ENCODE assay signal across 36 cellular contexts in genomic region chr9:137051145-137051724, GRCh38. TPM values are rescaled to one million over a fixed set of nuclear protein-coding genes. Genes with fewer than 3 reads are reported as not detected.
"Had no signal": no experiment of that assay in that cellular context is flagged by ENCODE, and none has a peak within 500 bp of the region (broad histone marks: within the 10 kb centered on the region; RNA-seq: fewer than 3 reads in every experiment).

No MANE protein-coding gene starts in this region.

- H3K4me3 ChIP-seq: adrenal gland, body of pancreas, esophagus muscularis mucosa, gastrocnemius medialis, heart left ventricle had no signal

- H3K36me3 ChIP-seq: adrenal gland, esophagus muscularis mucosa, gastrocnemius medialis, heart left ventricle, WERI-Rb-1 had no signal

- H3K27me3 ChIP-seq: body of pancreas had no signal

- DNase-seq: activated B cell treated with CpG ODN at 0.5 μM for 24 hours; activated CD4-positive, alpha-beta memory T cell treated with anti-CD3 and anti-CD28 coated beads for 36 hours; activated CD4-positive, alpha-beta T cell treated with anti-CD3 and anti-CD28 coated beads for 48 hours; activated CD4-positive, alpha-beta T cell treated with anti-CD3 and anti-CD28 coated beads, Interleukin-2, amount 50 U/mL, for 1 hour; activated CD8-positive, alpha-beta memory T cell treated with anti-CD3 and anti-CD28 coated beads, Interleukin-2, amount 10 ng/mL, durations not matched to agents 7 days and 5 days; activated CD8-positive, alpha-beta memory T cell treated with anti-CD3 and anti-CD28 coated beads, Interleukin-2, amount 50 U/mL, for 4 hours; activated CD8-positive, alpha-beta T cell treated with anti-CD3 and anti-CD28 coated beads, Interleukin-2, amount 10 ng/mL, durations not matched to agents 7 days and 5 days; activated effector memory CD4-positive, alpha-beta T cell treated with anti-CD3 and anti-CD28 coated beads, Interleukin-2, amount 50 U/mL, for 16 hours; activated naive CD4-positive, alpha-beta T cell treated with anti-CD3 and anti-CD28 coated beads for 36 hours; activated naive CD8-positive, alpha-beta T cell treated with anti-CD3 and anti-CD28 coated beads for 36 hours; activated naive CD8-positive, alpha-beta T cell treated with anti-CD3 and anti-CD28 coated beads, Interleukin-2, amount 50 U/mL, for 24 hours; activated T-cell treated with anti-CD3 and anti-CD28 coated beads, Interleukin-2, amount 50 U/mL, for 1 hour; activated T-cell treated with anti-CD3 and anti-CD28 coated beads, Interleukin-2, amount 50 U/mL, for 48 hours; adrenal gland; amygdala; aorta; body of pancreas; caudate nucleus; cortex of kidney; dermis blood vessel endothelial cell; effector CD4-positive, alpha-beta T cell; effector memory CD8-positive, alpha-beta T cell; erythroblast; foreskin keratinocyte; gastrocnemius medialis; glutamatergic neuron; heart left ventricle; T-helper 17 cell; T1000; WERI-Rb-1 had no signal

- H3K27ac ChIP-seq: adrenal gland, body of pancreas, esophagus muscularis mucosa, foreskin keratinocyte, gastrocnemius medialis, heart left ventricle, WERI-Rb-1 had no signal

- H3K9me3 ChIP-seq: adrenal gland, body of pancreas, esophagus muscularis mucosa, gastrocnemius medialis, heart left ventricle had no signal

- ATAC-seq: activated CD4-positive, CD25-positive, alpha-beta regulatory T cell treated with anti-CD3 and anti-CD28 coated beads, Interleukin-2, amount 50 U/mL, for 24 hours; activated CD8-positive, alpha-beta memory T cell treated with anti-CD3 and anti-CD28 coated beads, Interleukin-2, amount 10 ng/mL, durations not matched to agents 7 days and 5 days; activated CD8-positive, alpha-beta T cell treated with anti-CD3 and anti-CD28 coated beads, Interleukin-2, amount 10 ng/mL, durations not matched to agents 7 days and 5 days; activated naive CD8-positive, alpha-beta T cell treated with anti-CD3 and anti-CD28 coated beads, Interleukin-2, amount 50 U/mL, for 24 hours; body of pancreas; effector memory CD8-positive, alpha-beta T cell; foreskin keratinocyte; gastrocnemius medialis; heart left ventricle; T-helper 17 cell had no signal

- H3K4me1 ChIP-seq: foreskin keratinocyte had no signal

RNA-seq across cellular contexts. Expression of gene ENTPD2, which starts 2.6 kb away (rescaled TPM):
- total RNA-seq: activated B cell treated with CpG ODN at 0.5 μM for 24 hours; activated CD4-positive, alpha-beta memory T cell treated with anti-CD3 and anti-CD28 coated beads for 36 hours; activated CD8-positive, alpha-beta memory T cell treated with anti-CD3 and anti-CD28 coated beads for 36 hours; activated CD8-positive, alpha-beta memory T cell treated with anti-CD3 and anti-CD28 coated beads, Interleukin-2, amount 10 ng/mL, durations not matched to agents 7 days and 5 days; activated naive CD4-positive, alpha-beta T cell treated with anti-CD3 and anti-CD28 coated beads for 36 hours; activated naive CD8-positive, alpha-beta T cell treated with anti-CD3 and anti-CD28 coated beads for 36 hours; activated T-helper 1 cell treated with anti-CD3 and anti-CD28 coated beads, Interleukin-12 subunit alpha, Interleukin-12 subunit beta, Interleukin-2, Interleukin-4 antibody, amounts not matched to agents 30 ng/mL and 10 ng/mL and 1 ng/mL, durations not matched to agents 14 hours and 24 hours and 36 hours; activated T-helper 2 cell treated with anti-CD3 and anti-CD28 coated beads, Interferon-gamma antibody, Interleukin-2, Interleukin-4, amounts not matched to agents 10 μg/mL and 5 μg/mL and 100 μg/mL, durations not matched to agents 14 hours and 24 hours and 36 hours; dermis blood vessel endothelial cell had no signal

RNA-seq across cellular contexts. Expression of gene FUT7, which starts 19.3 kb away (rescaled TPM):
- total RNA-seq: activated naive CD4-positive, alpha-beta T cell treated with anti-CD3 and anti-CD28 coated beads for 36 hours; activated naive CD8-positive, alpha-beta T cell treated with anti-CD3 and anti-CD28 coated beads for 36 hours; activated T-helper 2 cell treated with anti-CD3 and anti-CD28 coated beads, Interferon-gamma antibody, Interleukin-2, Interleukin-4, amounts not matched to agents 10 μg/mL and 5 μg/mL and 100 μg/mL, durations not matched to agents 14 hours and 24 hours and 36 hours; body of pancreas; chondrocyte; dermis blood vessel endothelial cell; foreskin keratinocyte; gastrocnemius medialis had no signal
